ENCODE assay signal across 8 cellular contexts in the genomic region with DNA sequence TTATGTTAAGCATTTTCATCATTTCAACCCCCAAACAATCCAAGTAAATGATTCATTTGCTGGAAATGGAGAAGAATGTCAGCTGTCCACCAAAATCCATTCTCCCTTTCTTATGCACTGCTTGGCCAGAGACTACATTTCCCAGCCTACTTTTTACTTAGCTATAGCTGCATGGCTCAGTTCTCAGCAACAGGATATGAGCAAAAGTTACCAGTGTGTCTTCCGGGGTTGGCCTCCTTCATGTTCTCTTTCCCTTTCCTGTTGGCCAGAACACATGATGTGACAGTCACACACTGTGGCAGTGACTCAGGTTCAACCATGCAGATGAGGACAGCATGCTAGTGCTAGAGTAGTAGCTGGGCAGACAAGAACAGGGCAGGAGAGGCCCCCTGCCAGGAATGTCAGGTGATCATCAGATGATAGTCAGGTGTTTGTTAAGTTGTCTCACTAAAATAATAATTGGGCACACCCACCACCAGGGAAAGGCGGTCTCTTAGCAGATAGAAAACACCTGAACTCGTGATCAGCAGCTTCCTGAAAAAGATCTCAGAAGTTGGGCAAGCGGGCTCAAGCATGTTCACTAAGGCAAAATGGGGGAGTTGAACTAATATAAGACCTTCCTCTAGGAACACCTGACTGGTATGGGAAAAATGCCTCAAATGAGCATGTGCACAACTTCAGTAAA. TPM values are rescaled to one million over a fixed set of nuclear protein-coding genes. Genes with fewer than 3 reads are reported as not detected.
DNase-seq lines count a peak whose midpoint lies in the region; ATAC-seq and TF ChIP-seq lines count a peak whose summit lies in the region.

No MANE protein-coding gene starts in this region.

- no peaks in the 10 kb centered on the region for H3K36me3 Mint-ChIP-seq in activated T-helper 17 cell treated with anti-CD3 and anti-CD28 coated beads, Interleukin-2, amount 50 U/mL, for 72 hours (ENCODE audit: low read depth)

- H3K27me3 ChIP-seq in left lung: no peaks in the 10 kb centered on the region
- H3K27me3 ChIP-seq in thyroid gland: no peaks in the 10 kb centered on the region
- H3K27me3 ChIP-seq in WERI-Rb-1 (ENCODE audit: insufficient read depth, low read depth, severe bottlenecking): no peaks in the 10 kb centered on the region

- H3K9me3 Mint-ChIP-seq in activated T-helper 17 cell treated with anti-CD3 and anti-CD28 coated beads, Interleukin-2, amount 50 U/mL, for 72 hours: peaks cover 14% of the 10 kb centered on the region

- H3K4me1 ChIP-seq in left lung: peaks cover 0 to 12% of the 10 kb centered on the region in 2 donors
- H3K4me1 ChIP-seq in thyroid gland: no peaks in the 10 kb centered on the region

- H3K9me3 ChIP-seq in left lung (no peaks in the 10 kb centered on the region), thyroid gland (no peaks in the 10 kb centered on the region), WERI-Rb-1 (ENCODE audit: severe bottlenecking) (no peaks in the 10 kb centered on the region)

- H3K36me3 ChIP-seq in left lung: no peaks in the 10 kb centered on the region
- no peaks in the 10 kb centered on the region for H3K36me3 ChIP-seq in thyroid gland
- H3K36me3 ChIP-seq in WERI-Rb-1: no peaks in the 10 kb centered on the region

- WGBS in thyroid gland, 2 donors: 90 to 94% methylated on average over 4 of the region's 4 CpGs

- TF ChIP-seq CTCF in left lung (IDR thresholded peaks at IDR 0.05) (no peak), thyroid gland (IDR thresholded peaks at IDR 0.05) (no peak), WERI-Rb-1 (IDR thresholded peaks at IDR 0.05; ENCODE audit: low read depth, low read length) (no peak)

- H3K27me3 Mint-ChIP-seq in activated T-helper 17 cell treated with anti-CD3 and anti-CD28 coated beads, Interleukin-2, amount 50 U/mL, for 72 hours: peaks cover 3% of the 10 kb centered on the region

- TF ChIP-seq POLR2A in thyroid gland (IDR thresholded peaks at IDR 0.05): no peak

- H3K4me3 Mint-ChIP-seq in activated T-helper 17 cell treated with anti-CD3 and anti-CD28 coated beads, Interleukin-2, amount 50 U/mL, for 72 hours: peak overlapping the region; percentile 78

- no peak overlapping the region for H3K27ac ChIP-seq in left lung
- H3K27ac ChIP-seq in thyroid gland: no peak overlapping the region
- H3K27ac ChIP-seq in WERI-Rb-1: no peak overlapping the region

- ATAC-seq in GM18498 (IDR thresholded peaks at IDR 0.05; ENCODE audit: unreplicated experiment) (peak; percentile 97), HG02588 (IDR thresholded peaks at IDR 0.05; ENCODE audit: unreplicated experiment) (peak; percentile 69), left lung (peak; percentile 63)
- ATAC-seq in activated T-helper 17 cell treated with anti-CD3 and anti-CD28 coated beads, Interleukin-2, amount 50 U/mL, for 72 hours (replicated peaks): peak; percentile 100

- intact Hi-C loops in left lung (cut with DNase I): no loop called here
- intact Hi-C loops in thyroid gland (cut with DNase I): no loop called here

- DNase-seq in OCI-M1 (lab: John Stamatoyannopoulos, UW) (peak; percentile 58), left lung (no peak), thyroid gland (peak; percentile 3 to 8), occipital lobe (lab: John Stamatoyannopoulos, UW) (no peak), WERI-Rb-1 (no peak)

- H3K4me1 Mint-ChIP-seq in activated T-helper 17 cell treated with anti-CD3 and anti-CD28 coated beads, Interleukin-2, amount 50 U/mL, for 72 hours: peaks cover 20% of the 10 kb centered on the region

- no peak overlapping the region for H3K4me3 ChIP-seq in left lung
- no peak overlapping the region for H3K4me3 ChIP-seq in thyroid gland (replicated peaks in 1 of 3)
- H3K4me3 ChIP-seq in WERI-Rb-1 (ENCODE audit: low read depth, low read length): no peak overlapping the region

- peak overlapping the region; percentile 95 for H3K27ac Mint-ChIP-seq in activated T-helper 17 cell treated with anti-CD3 and anti-CD28 coated beads, Interleukin-2, amount 50 U/mL, for 72 hours

RNA-seq across cellular contexts. Expression of gene GPR150, which starts 12.2 kb away (rescaled TPM):
- total RNA-seq in activated T-helper 17 cell treated with anti-CD3 and anti-CD28 coated beads, Interleukin-2, amount 50 U/mL, for 72 hours: under 1 TPM; 0.35 to 0.61 TPM
- total RNA-seq in left lung (under 1 TPM; 0.16 to 0.26 TPM), thyroid gland (under 1 TPM in 1 of 4 donors, not detected in 3; 0.42 TPM), occipital lobe (not detected)

RNA-seq across cellular contexts. Expression of gene RFESD, which starts 14.4 kb away (rescaled TPM):
- total RNA-seq in activated T-helper 17 cell treated with anti-CD3 and anti-CD28 coated beads, Interleukin-2, amount 50 U/mL, for 72 hours: 1 to 10 TPM; 4.2 to 9.3 TPM
- total RNA-seq in left lung (1 to 10 TPM; 2.7 TPM), thyroid gland (1 to 10 TPM in 3 of 4 donors, under 1 TPM in 1; 0.63 to 3.7 (median 2.5) TPM), occipital lobe (1.4 TPM)

RNA-seq across cellular contexts. Expression of gene SPATA9, which starts 50.7 kb away (rescaled TPM):
- not detected for total RNA-seq in activated T-helper 17 cell treated with anti-CD3 and anti-CD28 coated beads, Interleukin-2, amount 50 U/mL, for 72 hours
- total RNA-seq in left lung: under 1 TPM; 0.31 to 0.52 TPM
- not detected for total RNA-seq in thyroid gland
- total RNA-seq in occipital lobe: 0.78 TPM

Comparison
In these comparisons a context has a peak if more than half of its experiments do, and no peak if none do; other contexts are left out.
1. DNase-seq: peak in OCI-M1 (single experiment) and thyroid gland (2 of 2); none in left lung (0 of 2), occipital lobe (single experiment) and WERI-Rb-1 (single experiment).
2. Peak in every context shown above with its lines, with median percentiles within 50 percentile points of each other: ATAC-seq.